In the genomic region with DNA sequence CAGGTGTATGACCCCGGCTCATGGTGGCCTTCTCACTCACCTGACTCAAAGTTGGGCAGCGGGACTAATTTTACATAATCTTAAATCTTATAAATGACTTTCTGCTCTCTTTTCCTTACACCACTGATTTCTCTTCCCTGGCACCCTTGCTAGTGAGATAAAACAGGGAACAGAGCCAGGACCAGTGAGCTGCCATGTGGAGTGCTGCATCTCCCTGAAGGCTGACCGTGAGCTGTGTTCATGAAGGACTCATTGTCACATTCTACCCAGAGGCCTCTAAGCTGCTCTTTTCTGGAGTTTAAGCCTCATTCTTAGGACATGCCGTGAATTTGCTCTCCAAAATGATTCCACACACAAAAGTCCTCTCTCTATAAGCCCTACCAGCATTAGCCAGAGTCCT, we compare ENCODE assay signal across 23 cellular contexts.
"Had no signal": no experiment of that assay in that cellular context is flagged by ENCODE, and none has a peak within 500 bp of the region (broad histone marks: within the 10 kb centered on the region; RNA-seq: fewer than 3 reads in every experiment).

No MANE protein-coding gene starts in this region.

- H3K27me3 ChIP-seq: brain microvascular endothelial cell, MG63 had no signal

- H3K36me3 ChIP-seq: brain microvascular endothelial cell, MG63 had no signal

- DNase-seq: activated CD4-positive, alpha-beta T cell treated with anti-CD3 and anti-CD28 coated beads for 48 hours; activated CD4-positive, alpha-beta T cell treated with anti-CD3 and anti-CD28 coated beads, Interleukin-2, amount 50 U/mL, for 4 hours; activated CD4-positive, CD25-positive, alpha-beta regulatory T cell treated with anti-CD3 and anti-CD28 coated beads, Interleukin-2, amount 50 U/mL, for 72 hours; activated CD8-positive, alpha-beta memory T cell treated with anti-CD3 and anti-CD28 coated beads, Interleukin-2, amount 10 ng/mL, durations not matched to agents 7 days and 5 days; activated effector memory CD4-positive, alpha-beta T cell treated with Interleukin-2 at 50 U/mL for 16 hours; activated naive CD4-positive, alpha-beta T cell treated with Interleukin-2 at 50 U/mL for 16 hours; activated T-cell treated with anti-CD3 and anti-CD28 coated beads, Interleukin-2, amount 50 U/mL, for 24 hours; brain microvascular endothelial cell; MG63; MV-4-11; NCI-H1092 treated with DMSO at 0.1 percent for 48 hours; NCI-H1417 treated with DMSO at 0.1 percent for 48 hours; NCI-H1694; NCI-H2029 treated with DMSO at 0.1 percent for 48 hours; NCI-H345; NCI-H510A; NCI-H526 treated with DMSO at 0.1 percent for 48 hours; NCI-H82; OCI-M1; RPMI8226; SHP77 treated with DMSO at 0.1 percent for 48 hours had no signal

- ATAC-seq: activated CD8-positive, alpha-beta memory T cell treated with anti-CD3 and anti-CD28 coated beads, Interleukin-2, amount 10 ng/mL, durations not matched to agents 7 days and 5 days; Panc1; WTC11 had no signal

- H3K4me3 ChIP-seq: MG63 had no signal

- H3K27ac ChIP-seq: brain microvascular endothelial cell had no signal

- H3K9me3 ChIP-seq: MG63 had no signal
